Comparison of ENCODE assay signal across 1 cellular context in the genomic region with DNA sequence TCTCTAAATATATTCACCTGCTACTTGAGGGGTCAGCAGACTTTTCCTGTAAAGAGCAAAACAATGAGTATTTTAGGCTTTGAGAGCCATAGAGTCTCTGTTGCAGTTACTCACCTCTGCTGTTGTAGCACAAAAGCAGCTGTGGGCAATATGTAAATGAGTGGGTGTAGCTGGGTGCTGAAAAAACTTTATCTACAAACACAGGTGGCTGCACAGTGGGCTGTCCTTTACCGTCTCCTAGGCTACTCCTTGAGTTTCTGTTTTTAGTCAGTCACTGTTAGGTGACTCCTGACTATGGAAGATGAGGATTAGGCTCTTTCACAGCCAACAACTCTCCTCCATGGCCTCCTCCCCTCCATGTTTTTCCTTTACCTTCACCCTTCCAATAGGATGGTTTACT.
TF ChIP-seq lines count a peak whose summit lies in the region.

No MANE protein-coding gene starts in this region.

TF ChIP-seq in SK-N-SH treated with all-trans-retinoic acid at 6 μM for 48 hours, 23 proteins besides CTCF, POLR2A, EP300 and RAD21 (continued from another document):
- TF ChIP-seq ESRRG (CRISPR knock-in tag; IDR thresholded peaks at IDR 0.05) (no peak), ZNF565 (CRISPR knock-in tag; conservative IDR thresholded peaks at IDR 0.05; ENCODE audit: low read depth) (no peak), CSDC2 (CRISPR knock-in tag; IDR thresholded peaks at IDR 0.05) (no peak), TOX (CRISPR knock-in tag; IDR thresholded peaks at IDR 0.05; ENCODE audit: borderline replicate concordance) (no peak), ZNF70 (CRISPR knock-in tag; IDR thresholded peaks at IDR 0.05) (no peak)
- TF ChIP-seq, protein P1, sequence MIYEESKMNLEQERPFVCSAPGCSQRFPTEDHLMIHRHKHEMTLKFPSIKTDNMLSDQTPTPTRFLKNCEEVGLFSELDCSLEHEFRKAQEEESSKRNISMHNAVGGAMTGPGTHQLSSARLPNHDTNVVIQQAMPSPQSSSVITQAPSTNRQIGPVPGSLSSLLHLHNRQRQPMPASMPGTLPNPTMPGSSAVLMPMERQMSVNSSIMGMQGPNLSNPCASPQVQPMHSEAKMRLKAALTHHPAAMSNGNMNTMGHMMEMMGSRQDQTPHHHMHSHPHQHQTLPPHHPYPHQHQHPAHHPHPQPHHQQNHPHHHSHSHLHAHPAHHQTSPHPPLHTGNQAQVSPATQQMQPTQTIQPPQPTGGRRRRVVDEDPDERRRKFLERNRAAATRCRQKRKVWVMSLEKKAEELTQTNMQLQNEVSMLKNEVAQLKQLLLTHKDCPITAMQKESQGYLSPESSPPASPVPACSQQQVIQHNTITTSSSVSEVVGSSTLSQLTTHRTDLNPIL (CRISPR knock-in tag; IDR thresholded peaks at IDR 0.05; ENCODE audit: low read depth) = no peak
